In genomic region chr15:43777293-43777819, GRCh38 we compare ENCODE assay signal across 1 cellular context.
TF ChIP-seq lines count a peak whose summit lies in the region.

No MANE protein-coding gene starts in this region.

TF ChIP-seq in H1, 55 proteins besides CTCF, POLR2A, EP300 and RAD21:
- no peak for TF ChIP-seq KDM5A (IDR thresholded peaks at IDR 0.05; ENCODE audit: low read length)
- no peak for TF ChIP-seq RBBP5 (IDR thresholded peaks at IDR 0.05; ENCODE audit: borderline replicate concordance, low read depth, low read length)
- TF ChIP-seq SP1 (IDR thresholded peaks at IDR 0.05; ENCODE audit: low read depth, low read length): no peak
- no peak for TF ChIP-seq HDAC6 (IDR thresholded peaks at IDR 0.05; ENCODE audit: low read depth, low read length)
- TF ChIP-seq POLR2AphosphoS5 (IDR thresholded peaks at IDR 0.05; ENCODE audit: low read depth, low read length): no peak
- no peak for TF ChIP-seq JUND (IDR thresholded peaks at IDR 0.05; ENCODE audit: low read length)
- no peak for TF ChIP-seq ATF2 (IDR thresholded peaks at IDR 0.05; ENCODE audit: low read length)
- TF ChIP-seq BACH1 (IDR thresholded peaks at IDR 0.05; ENCODE audit: low read length): peak; percentile 18; the same call in 1 of the 2 replicates
- TF ChIP-seq SIX5 (IDR thresholded peaks at IDR 0.05; ENCODE audit: low read depth, low read length): no peak
- no peak for TF ChIP-seq GTF2F1 (IDR thresholded peaks at IDR 0.05; ENCODE audit: borderline replicate concordance, low read depth, low read length)
- TF ChIP-seq CHD1 (IDR thresholded peaks at IDR 0.05; ENCODE audit: low read depth, low read length): no peak
- TF ChIP-seq KDM1A (IDR thresholded peaks at IDR 0.05; ENCODE audit: borderline replicate concordance, low read length): no peak
- no peak for TF ChIP-seq SP2 (IDR thresholded peaks at IDR 0.05; ENCODE audit: low read length)
- TF ChIP-seq TEAD4 (IDR thresholded peaks at IDR 0.05; ENCODE audit: low read depth, low read length): no peak
- TF ChIP-seq EZH2 (IDR thresholded peaks at IDR 0.05; ENCODE audit: low read depth, low read length, severe bottlenecking): no peak
- TF ChIP-seq TCF12 (IDR thresholded peaks at IDR 0.05; ENCODE audit: low read depth, low read length): no peak
- no peak for TF ChIP-seq POU5F1 (IDR thresholded peaks at IDR 0.05; ENCODE audit: low read depth, low read length)
- TF ChIP-seq CEBPB (IDR thresholded peaks at IDR 0.05; ENCODE audit: low read depth, low read length): no peak
- no peak for TF ChIP-seq ZNF274 (IDR thresholded peaks at IDR 0.05; ENCODE audit: borderline replicate concordance, extremely low read depth, low read length)
- no peak for TF ChIP-seq BRCA1 (IDR thresholded peaks at IDR 0.05; ENCODE audit: low read depth, low read length)
- TF ChIP-seq PHF8 (conservative IDR thresholded peaks at IDR 0.05; ENCODE audit: low read depth, low read length): no peak
- no peak for TF ChIP-seq SRF (IDR thresholded peaks at IDR 0.05; ENCODE audit: low read depth, low read length)
- no peak for TF ChIP-seq CREB1 (IDR thresholded peaks at IDR 0.05)
- no peak for TF ChIP-seq USF2 (IDR thresholded peaks at IDR 0.05; ENCODE audit: low read length)
- no peak; the same call in 1 of the 2 replicates for TF ChIP-seq SP4 (IDR thresholded peaks at IDR 0.05; ENCODE audit: low read length)
- no peak for TF ChIP-seq RNF2 (IDR thresholded peaks at IDR 0.05; ENCODE audit: borderline replicate concordance, low read depth, low read length, missing control alignments, poor library complexity, severe bottlenecking)
- peak; percentile 13 for TF ChIP-seq ASH2L (IDR thresholded peaks at IDR 0.05; ENCODE audit: low read length)
- TF ChIP-seq SIRT6 (IDR thresholded peaks at IDR 0.05; ENCODE audit: low read length): no peak
- TF ChIP-seq TAF7 (optimal IDR thresholded peaks at IDR 0.05; ENCODE audit: borderline replicate concordance, low read depth, low read length): no peak
- TF ChIP-seq SUZ12 (IDR thresholded peaks at IDR 0.05; ENCODE audit: low read length): no peak
- no peak for TF ChIP-seq RXRA (IDR thresholded peaks at IDR 0.05; ENCODE audit: insufficient read depth, low read depth, low read length)
- TF ChIP-seq KDM4A (IDR thresholded peaks at IDR 0.05; ENCODE audit: low read depth, low read length, severe bottlenecking): peak; percentile 48
- TF ChIP-seq EGR1 (IDR thresholded peaks at IDR 0.05; ENCODE audit: borderline replicate concordance, low read depth, low read length): no peak
- TF ChIP-seq ATF3 (IDR thresholded peaks at IDR 0.05; ENCODE audit: insufficient read depth, low read depth, low read length): no peak
- no peak for TF ChIP-seq RFX5 (IDR thresholded peaks at IDR 0.05; ENCODE audit: borderline replicate concordance, low read depth, low read length)
- TF ChIP-seq HDAC2 (IDR thresholded peaks at IDR 0.05; ENCODE audit: borderline replicate concordance in 1 of 2, low read depth in 2 of 2, low read length in 2 of 2): peak in 1 of 2 experiments; percentile 29; a peak in 2 of 4 replicates
- no peak for TF ChIP-seq JUN (IDR thresholded peaks at IDR 0.05; ENCODE audit: low read depth, low read length)
- TF ChIP-seq CTBP2 (IDR thresholded peaks at IDR 0.05; ENCODE audit: borderline replicate concordance, insufficient read depth, insufficient read length, low read length): peak; percentile 49
- peak; percentile 88 for TF ChIP-seq SAP30 (IDR thresholded peaks at IDR 0.05; ENCODE audit: insufficient read depth, insufficient replicate concordance, low read length)
- peak; percentile 80 for TF ChIP-seq E2F6 (IDR thresholded peaks at IDR 0.05)
- TF ChIP-seq CBX8 (IDR thresholded peaks at IDR 0.05; ENCODE audit: borderline replicate concordance, low read depth, low read length): no peak
- no peak for TF ChIP-seq CHD2 (IDR thresholded peaks at IDR 0.05; ENCODE audit: low read length)
- TF ChIP-seq BCL11A (IDR thresholded peaks at IDR 0.05; ENCODE audit: low read depth in 2 of 2, low read length in 2 of 2): no peak
- TF ChIP-seq TBP (IDR thresholded peaks at IDR 0.05; ENCODE audit: low read depth, low read length): no peak
- TF ChIP-seq MAFK (IDR thresholded peaks at IDR 0.05; ENCODE audit: low read depth, low read length): no peak
- no peak for TF ChIP-seq CHD7 (IDR thresholded peaks at IDR 0.05; ENCODE audit: insufficient replicate concordance, low read length)
- no peak for TF ChIP-seq CBX5 (IDR thresholded peaks at IDR 0.05; ENCODE audit: low read depth, low read length)
- TF ChIP-seq TAF1 (IDR thresholded peaks at IDR 0.05; ENCODE audit: low read depth, low read length): peak; percentile 39; the same call in 1 of the 2 replicates
- no peak for TF ChIP-seq NANOG (IDR thresholded peaks at IDR 0.05; ENCODE audit: insufficient read depth, low read depth, low read length, poor library complexity, severe bottlenecking)
- peak; percentile 83 for TF ChIP-seq MAX (IDR thresholded peaks at IDR 0.05)
- no peak for TF ChIP-seq NRF1 (IDR thresholded peaks at IDR 0.05; ENCODE audit: low read depth, low read length)
- peak; percentile 21 to 91; a peak in 2 of 4 replicates for TF ChIP-seq SIN3A (conservative IDR thresholded peaks at IDR 0.05 in 1 of 2, IDR thresholded peaks at IDR 0.05 in 1 of 2; ENCODE audit: low read depth in 1 of 2, low read length in 2 of 2)
- TF ChIP-seq YY1 (IDR thresholded peaks at IDR 0.05; ENCODE audit: low read depth, low read length): peak; percentile 31; the same call in 1 of the 2 replicates
